ENCODE assay signal across 8 cellular contexts in genomic region chr1:118157506-118157905, GRCh38. TPM values are rescaled to one million over a fixed set of nuclear protein-coding genes. Genes with fewer than 3 reads are reported as not detected.
"Had no signal": no experiment of that assay in that cellular context is flagged by ENCODE, and none has a peak within 500 bp of the region (broad histone marks: within the 10 kb centered on the region; RNA-seq: fewer than 3 reads in every experiment).

No MANE protein-coding gene starts in this region.

- H3K4me3 ChIP-seq: GM12878 had no signal

- ATAC-seq: GM12878 had no signal

- DNase-seq: GDM1, GF-D8 had no signal

- FAIRE-seq: G401.6, GM12878, GM12891, GM12892, GM18507, GM19239 had no signal

RNA-seq across cellular contexts. Expression of gene SPAG17, which starts 27.5 kb away (rescaled TPM):
- total RNA-seq: GM12878 had no signal
